In genomic region chr2:168119519-168120141, GRCh38 we compare ENCODE assay signal across 8 cellular contexts.
A peak's percentile ranks its signal among the peaks of the same experiment; 100 is the strongest.
DNase-seq lines count a peak whose midpoint lies in the region; ATAC-seq and TF ChIP-seq lines count a peak whose summit lies in the region.

No MANE protein-coding gene starts in this region.

- no peak overlapping the region for H2AFZ ChIP-seq in mammary epithelial cell (ENCODE audit: low read depth, low read length)

- no TSS peak for BruUV-seq in mammary epithelial cell (replicated peaks; lab: Mats Ljungman, UMichigan)

- no peaks in the 10 kb centered on the region for H3K27me3 ChIP-seq in mammary epithelial cell (ENCODE audit: insufficient read depth, low read length)
- H3K27me3 ChIP-seq in left lung: no peaks in the 10 kb centered on the region
- no peaks in the 10 kb centered on the region for H3K27me3 ChIP-seq in upper lobe of left lung

- intact Hi-C loops in mammary epithelial cell (cut with micrococcal nuclease): loop anchor here (1.0 to 5.0 kb wide), 2 partner anchors 154 to 247 kb away; no protein-coding TSS in a partner anchor
- intact Hi-C loops in left lung (cut with DNase I): no loop called here

- H3K9me3 ChIP-seq in mammary epithelial cell (replicated peaks; ENCODE audit: insufficient read depth, low read length): no peaks in the 10 kb centered on the region
- no peaks in the 10 kb centered on the region for H3K9me3 ChIP-seq in left lung
- no peaks in the 10 kb centered on the region for H3K9me3 ChIP-seq in upper lobe of left lung

- TF ChIP-seq POLR2A in upper lobe of left lung (IDR thresholded peaks at IDR 0.05): no peak

- CTCF ChIA-PET in mammary epithelial cell (lab: Charles Lee; ENCODE audit: low non-redundant PET): interaction anchor here (0.5 kb wide), 1 partner anchor 168 kb away, joined by 3 read pairs; no protein-coding TSS in a partner anchor

- in situ Hi-C loops in mammary epithelial cell (cut with MboI; ENCODE audit: low sequenced_read_pairs in 2 of 2): loop anchor here (10.0 to 25.0 kb wide), 3 partner anchors 155 to 1582 kb away; no protein-coding TSS in a partner anchor

- WGBS in mammary epithelial cell (ENCODE audit: low coverage, missing lambda C conversion rate): 30% methylated on average over 4 of the region's 4 CpGs
- WGBS in upper lobe of left lung, 2 donors: 43 to 49% methylated on average over 4 of the region's 4 CpGs

- no peak overlapping the region for H3K4me3 ChIP-seq in GM12864 (ENCODE audit: low read depth, low read length)
- no peak overlapping the region for H3K4me3 ChIP-seq in mammary epithelial cell (replicated peaks in 1 of 3; ENCODE audit: insufficient read depth in 1 of 3, low read depth in 2 of 3, low read length in 3 of 3)
- H3K4me3 ChIP-seq in left lung: no peak overlapping the region
- H3K4me3 ChIP-seq in upper lobe of left lung: no peak overlapping the region

- H3K79me2 ChIP-seq in mammary epithelial cell (ENCODE audit: insufficient read depth, low read length): no peaks in the 10 kb centered on the region

- dilution Hi-C loops in mammary epithelial cell (cut with HindIII; ENCODE audit: low sequenced_read_pairs): no loop called here

- TF ChIP-seq EP300 in upper lobe of left lung (IDR thresholded peaks at IDR 0.05): no peak

- H3K27ac ChIP-seq in mammary epithelial cell (ENCODE audit: insufficient read depth, low read depth, low read length): no peak overlapping the region
- peak overlapping the region; percentile 9 to 24 for H3K27ac ChIP-seq in left lung
- H3K27ac ChIP-seq in upper lobe of left lung: peak overlapping the region in 1 of 4 donors; percentile 26

- no peak overlapping the region for H3K4me2 ChIP-seq in mammary epithelial cell (ENCODE audit: insufficient read depth, low read depth, low read length)

- H3K36me3 ChIP-seq in mammary epithelial cell (ENCODE audit: insufficient read depth, low read length) (peaks cover 4% of the 10 kb centered on the region), left lung (peaks cover 0 to 11% of the 10 kb centered on the region in 2 donors), upper lobe of left lung (peaks cover 0 to 4% (median 2%) of the 10 kb centered on the region in 4 donors)

- no peaks in the 10 kb centered on the region for H3K4me1 ChIP-seq in mammary epithelial cell (ENCODE audit: insufficient read depth, low read length)
- peaks cover 0 to 5% of the 10 kb centered on the region in 2 donors for H3K4me1 ChIP-seq in left lung
- peaks cover 0 to 9% (median 3%) of the 10 kb centered on the region in 4 donors for H3K4me1 ChIP-seq in upper lobe of left lung

- ATAC-seq in HG02981 (IDR thresholded peaks at IDR 0.05; ENCODE audit: unreplicated experiment) (peak; percentile 49), left lung (peak; percentile 85), upper lobe of left lung (ENCODE audit: low FRiP score in 2 of 2) (peak; percentile 64 to 86)

- no peak overlapping the region for H3K9ac ChIP-seq in mammary epithelial cell (ENCODE audit: insufficient read depth, low read length)

- peak; percentile 37 for DNase-seq in AG20443 (ENCODE audit: low spot score)
- no peak for DNase-seq in GM12864 (ENCODE audit: low read depth)
- peak; percentile 11 to 73 for DNase-seq in NCI-H446 (lab: John Stamatoyannopoulos, UW)
- peak; percentile 30 for DNase-seq in mammary epithelial cell
- DNase-seq in left lung: no peak
- DNase-seq in upper lobe of left lung: no peak
- no peak for DNase-seq in epidermal melanocyte (ENCODE audit: insufficient read length, low spot score)

- peak; percentile 57 for TF ChIP-seq CTCF in GM12864 (IDR thresholded peaks at IDR 0.05; ENCODE audit: low read depth, low read length, missing control alignments)
- peak; percentile 52 to 64 for TF ChIP-seq CTCF in mammary epithelial cell (conservative IDR thresholded peaks at IDR 0.05 in 1 of 2, IDR thresholded peaks at IDR 0.05 in 1 of 2; ENCODE audit: extremely low read depth in 1 of 2, insufficient read depth in 1 of 2, low read depth in 1 of 2, low read length in 2 of 2)
- TF ChIP-seq CTCF in left lung (IDR thresholded peaks at IDR 0.05): peak; percentile 37 to 40
- TF ChIP-seq CTCF in upper lobe of left lung (IDR thresholded peaks at IDR 0.05): peak; percentile 11 to 55 (median 48)

- H4K20me1 ChIP-seq in mammary epithelial cell (ENCODE audit: insufficient read depth, low read length): no peaks in the 10 kb centered on the region

Comparison
In these comparisons a context has a peak if more than half of its experiments do, and no peak if none do; other contexts are left out.
1. DNase-seq: peak in AG20443 (single experiment), NCI-H446 (2 of 2) and mammary epithelial cell (single experiment); none in GM12864 (single experiment), left lung (0 of 2), upper lobe of left lung (0 of 2) and epidermal melanocyte (single experiment).
2. Peak in every context shown above with its lines, with median percentiles within 50 percentile points of each other: CTCF ChIP-seq and ATAC-seq.